In the genomic region with DNA sequence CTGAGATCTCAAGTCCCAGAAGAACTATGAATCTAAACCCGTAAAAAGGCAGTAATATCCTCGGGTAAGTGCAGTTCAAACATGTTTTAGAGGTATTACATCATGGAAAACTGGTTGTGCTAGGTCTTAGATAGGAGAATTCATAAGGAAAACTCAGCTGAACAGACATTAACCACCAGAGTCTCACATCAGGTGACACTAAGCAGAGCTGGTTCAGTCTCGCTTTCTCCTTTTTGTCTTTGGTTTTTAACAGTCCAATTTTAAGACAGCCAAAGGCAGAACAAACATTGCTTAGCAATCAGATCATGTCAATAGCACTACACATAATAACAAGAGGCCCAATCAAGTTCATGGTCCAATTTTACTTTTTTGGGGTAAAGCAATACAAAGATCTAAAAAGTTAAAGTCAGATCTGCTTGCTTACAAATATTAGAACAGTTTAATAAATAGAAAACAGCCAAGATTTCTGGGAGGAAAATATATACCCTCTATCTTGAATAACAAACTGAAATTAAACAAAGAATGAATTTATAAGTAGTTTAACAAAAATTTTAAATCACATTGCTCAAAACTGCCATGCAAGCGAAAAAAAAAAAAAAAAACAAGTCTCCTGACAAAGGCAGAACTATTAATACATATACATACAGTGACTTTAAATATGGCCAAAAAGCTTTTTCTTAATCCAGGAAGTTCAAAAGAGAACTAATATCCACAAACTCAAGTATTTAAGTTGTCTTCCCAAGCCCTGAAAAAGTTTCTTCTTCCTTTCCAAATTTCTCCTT, we compare ENCODE assay signal across 17 cellular contexts.
A peak's percentile ranks its signal among the peaks of the same experiment; 100 is the strongest.
DNase-seq lines count a peak whose midpoint lies in the region; ATAC-seq, FAIRE-seq and TF ChIP-seq lines count a peak whose summit lies in the region.
"Had no signal": no experiment of that assay in that cellular context is flagged by ENCODE, and none has a peak within 500 bp of the region (broad histone marks: within the 10 kb centered on the region; RNA-seq: fewer than 3 reads in every experiment).

No MANE protein-coding gene starts in this region.

- no peak for ATAC-seq in HG03045 (IDR thresholded peaks at IDR 0.05; ENCODE audit: unreplicated experiment)
- ATAC-seq: GM12878 had no signal

- no peaks in the 10 kb centered on the region for H3K4me1 ChIP-seq in left ventricle myocardium inferior

- no peak overlapping the region for H3K4me3 Mint-ChIP-seq in mesothelial cell of epicardium
- H3K4me3 Mint-ChIP-seq: immature natural killer cell had no signal

- intact Hi-C loops in left ventricle myocardium inferior (cut with micrococcal nuclease): no loop called here

- no peak overlapping the region for H3K4me3 ChIP-seq in left ventricle myocardium inferior
- H3K4me3 ChIP-seq: GM12878 had no signal

- TF ChIP-seq CTCF in mesothelial cell of epicardium (IDR thresholded peaks at IDR 0.05; ENCODE audit: unreplicated experiment) (no peak), left ventricle myocardium inferior (IDR thresholded peaks at IDR 0.05; ENCODE audit: borderline replicate concordance) (no peak)

- H3K36me3 Mint-ChIP-seq in mesothelial cell of epicardium: no peaks in the 10 kb centered on the region
- H3K36me3 Mint-ChIP-seq: immature natural killer cell had no signal

- FAIRE-seq in urothelium cell line (lab: Jason Lieb, UNC): no peak
- FAIRE-seq: colon, endothelial cell of umbilical vein, GM12878, H1 had no signal

- H3K4me1 Mint-ChIP-seq in mesothelial cell of epicardium: peaks cover 23% of the 10 kb centered on the region
- H3K4me1 Mint-ChIP-seq: immature natural killer cell had no signal

- H3K27me3 Mint-ChIP-seq in mesothelial cell of epicardium (ENCODE audit: low read depth): no peaks in the 10 kb centered on the region

- no peaks in the 10 kb centered on the region for H3K9me3 ChIP-seq in left ventricle myocardium inferior (replicated peaks)

- no peaks in the 10 kb centered on the region for H3K9me3 Mint-ChIP-seq in mesothelial cell of epicardium
- H3K9me3 Mint-ChIP-seq: immature natural killer cell had no signal

- no peaks in the 10 kb centered on the region for H3K36me3 ChIP-seq in left ventricle myocardium inferior

- no peaks in the 10 kb centered on the region for H3K27me3 ChIP-seq in left ventricle myocardium inferior (ENCODE audit: low read depth)

- peak overlapping the region; percentile 90 for H3K27ac Mint-ChIP-seq in mesothelial cell of epicardium

- H3K27ac ChIP-seq in caudate nucleus (ENCODE audit: low read depth, low read length) (peak overlapping the region; percentile 30), left ventricle myocardium inferior (replicated peaks) (no peak overlapping the region)

- DNase-seq in Ammon's horn (ENCODE audit: low spot score): peak; percentile 7
- peak; percentile 60 for DNase-seq in NCI-H2029 (lab: John Stamatoyannopoulos, UW)
- DNase-seq in caudate nucleus (lab: John Stamatoyannopoulos, UW): no peak
- no peak for DNase-seq in mesothelial cell of epicardium (ENCODE audit: low spot score in 2 of 2, unreplicated experiment in 2 of 2)
- DNase-seq in HUDEP-2 (lab: John Stamatoyannopoulos, UW; ENCODE audit: unreplicated experiment in 76 of 76): no peak
- DNase-seq in urothelium cell line (ENCODE audit: low spot score): no peak
- no peak for DNase-seq in left ventricle myocardium inferior
- DNase-seq: activated CD8-positive, alpha-beta memory T cell treated with anti-CD3 and anti-CD28 coated beads for 24 hours; activated effector memory CD4-positive, alpha-beta T cell treated with Interleukin-2 at 50 U/mL for 16 hours; glutamatergic neuron; immature natural killer cell; occipital lobe had no signal

Comparison
In these comparisons a context has a peak if more than half of its experiments do, and no peak if none do; other contexts are left out.
1. DNase-seq: peak in Ammon's horn (single experiment) and NCI-H2029 (single experiment); none in caudate nucleus (0 of 61), mesothelial cell of epicardium (0 of 2), HUDEP-2 (0 of 76), urothelium cell line (single experiment) and left ventricle myocardium inferior (single experiment).